18 cellular contexts compared by ENCODE assay signal in the genomic region with DNA sequence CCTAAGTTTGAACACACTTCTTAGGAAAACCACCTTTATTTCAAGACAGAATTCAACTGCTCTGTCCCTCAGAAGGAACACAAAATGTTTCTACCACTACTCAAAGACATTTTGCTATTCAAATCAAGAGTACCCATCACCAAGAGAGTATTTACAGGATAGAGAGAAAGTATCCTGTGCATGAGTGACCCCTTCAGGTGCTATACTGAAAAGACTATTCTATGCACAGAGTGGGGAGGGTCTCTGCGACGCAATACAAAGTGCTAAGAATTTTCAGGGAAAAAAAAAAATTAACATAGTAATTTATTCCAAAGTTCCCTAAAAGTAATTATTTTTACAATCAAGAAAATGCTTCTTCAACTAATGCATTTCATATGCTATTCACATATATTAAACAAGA.
DNase-seq lines count a peak whose midpoint lies in the region; ATAC-seq and TF ChIP-seq lines count a peak whose summit lies in the region.
"Had no signal": no experiment of that assay in that cellular context is flagged by ENCODE, and none has a peak within 500 bp of the region (broad histone marks: within the 10 kb centered on the region; RNA-seq: fewer than 3 reads in every experiment).

No MANE protein-coding gene starts in this region.

- no peak overlapping the region for H3K18ac ChIP-seq in H9 (ENCODE audit: insufficient read length, low read depth, low read length)

- no CpG with 5 or more reads among the region's 2 CpGs for WGBS in H9 (ENCODE audit: extremely low coverage, insufficient read length, low lambda C conversion rate)

- no peaks in the 10 kb centered on the region; the same call in 1 of the 2 replicates for H3K4me1 ChIP-seq in H9 (ENCODE audit: insufficient read depth, low read length)
- no peaks in the 10 kb centered on the region for H3K4me1 ChIP-seq in foreskin keratinocyte
- no peaks in the 10 kb centered on the region for H3K4me1 ChIP-seq in ascending aorta
- H3K4me1 ChIP-seq: body of pancreas, right atrium auricular region had no signal

- H4K91ac ChIP-seq in H9 (ENCODE audit: insufficient read length, low read depth, low read length): no peak overlapping the region

- H3K4me3 ChIP-seq in ascending aorta: no peak overlapping the region
- H3K4me3 ChIP-seq: body of pancreas, right atrium auricular region had no signal

- H2BK5ac ChIP-seq in H9 (ENCODE audit: insufficient read length, low read length): no peak overlapping the region

- no peaks in the 10 kb centered on the region for H3K9me3 Mint-ChIP-seq in H9
- H3K9me3 Mint-ChIP-seq: T-helper 1 cell treated with Interleukin-12 subunit alpha and Interleukin-12 subunit beta and Interleukin-4 antibody, amounts not matched to agents 30 μg/mL and 1 μg/mL, for 36 hours had no signal

- no peak overlapping the region for H3K14ac ChIP-seq in H9 (ENCODE audit: insufficient read depth, low read length)

- no peak overlapping the region for H2BK15ac ChIP-seq in H9 (ENCODE audit: low read depth, low read length)

- H3K36me3 Mint-ChIP-seq in H9 (ENCODE audit: insufficient read depth in 1 of 3, low read depth in 3 of 3): no peaks in the 10 kb centered on the region

- H4K8ac ChIP-seq in H9 (replicated peaks; ENCODE audit: insufficient read length, low read depth, low read length): no peak overlapping the region

- H3K27ac ChIP-seq in H9 (ENCODE audit: insufficient read length, low read depth, low read length) (no peak overlapping the region), foreskin keratinocyte (no peak overlapping the region), ascending aorta (no peak overlapping the region)
- H3K27ac ChIP-seq: body of pancreas, right atrium auricular region had no signal

- H3K9me3 ChIP-seq in H9 (ENCODE audit: control insufficient read depth, low read depth, low read length): no peaks in the 10 kb centered on the region
- no peaks in the 10 kb centered on the region for H3K9me3 ChIP-seq in ascending aorta
- H3K9me3 ChIP-seq: body of pancreas, right atrium auricular region had no signal

- H3K27me3 ChIP-seq in H9 (ENCODE audit: insufficient read depth, low read length) (no peaks in the 10 kb centered on the region), foreskin keratinocyte (no peaks in the 10 kb centered on the region), ascending aorta (no peaks in the 10 kb centered on the region)
- H3K27me3 ChIP-seq: body of pancreas, right atrium auricular region had no signal

- DNase-seq in A172 (ENCODE audit: low spot score): peak; percentile 23
- no peak for DNase-seq in H9
- DNase-seq in OCI-M1 (lab: John Stamatoyannopoulos, UW): peak; percentile 18
- no peak for DNase-seq in foreskin keratinocyte
- no peak for DNase-seq in activated CD8-positive, alpha-beta memory T cell treated with anti-CD3 and anti-CD28 coated beads for 24 hours
- no peak for DNase-seq in activated effector memory CD4-positive, alpha-beta T cell treated with anti-CD3 and anti-CD28 coated beads, Interleukin-2, amount 50 U/mL, for 16 hours
- DNase-seq in GM10248 (ENCODE audit: extremely low spot score): no peak
- no peak for DNase-seq in ascending aorta (ENCODE audit: low spot score in 2 of 2)
- DNase-seq: activated CD4-positive, alpha-beta T cell treated with anti-CD3 and anti-CD28 coated beads, Interleukin-2, amount 50 U/mL, for 48 hours; body of pancreas; DMS79 treated with DMSO at 0.1 percent for 48 hours; effector memory CD4-positive, alpha-beta T cell; NCI-H2171 treated with DMSO at 0.1 percent for 48 hours; stimulated activated CD4-positive, alpha-beta T cell treated with anti-CD3 and anti-CD28 coated beads, Interleukin-2, amount 100 ng/mL, for 48 hours; trophoblast cell had no signal

- H3K4ac ChIP-seq in H9 (ENCODE audit: low read depth, low read length): no peak overlapping the region

- no peak overlapping the region for H2AFZ ChIP-seq in H9 (ENCODE audit: low read length)

- no peaks in the 10 kb centered on the region for H3K23me2 ChIP-seq in H9 (ENCODE audit: insufficient read length, low read depth, low read length, poor library complexity, severe bottlenecking)

- H3K56ac ChIP-seq in H9 (ENCODE audit: insufficient read length, low read depth, low read length): no peak overlapping the region

- TF ChIP-seq CTCF in H9 (conservative IDR thresholded peaks at IDR 0.05) (peak; percentile 75), foreskin keratinocyte (conservative IDR thresholded peaks at IDR 0.05) (peak; percentile 56), GM10248 (IDR thresholded peaks at IDR 0.05; ENCODE audit: control extremely low read depth, extremely low read depth, low read depth, missing control alignments) (no peak), ascending aorta (IDR thresholded peaks at IDR 0.05) (no peak)

- no peak overlapping the region for H3T11ph ChIP-seq in H9 (ENCODE audit: low read length)

- POLR2A ChIA-PET in GM10248 (lab: Yijun Ruan, JAX): no interaction called here

- H3K4me1 Mint-ChIP-seq in H9: peaks cover 11 to 12% of the 10 kb centered on the region in 2 experiments

- no peak overlapping the region for H3K27ac Mint-ChIP-seq in H9
- H3K27ac Mint-ChIP-seq: T-helper 1 cell treated with Interleukin-12 subunit alpha and Interleukin-12 subunit beta and Interleukin-4 antibody, amounts not matched to agents 30 μg/mL and 1 μg/mL, for 36 hours had no signal

- CTCF ChIA-PET in GM10248 (lab: Yijun Ruan, JAX): interaction anchor here (1.9 kb wide), 1 partner anchor 13 kb away, joined by 5 read pairs; no protein-coding TSS in a partner anchor

- no peaks in the 10 kb centered on the region for H4K20me1 ChIP-seq in H9 (ENCODE audit: control insufficient read depth, insufficient read depth, insufficient read length)

- no peak overlapping the region for H2BK12ac ChIP-seq in H9 (ENCODE audit: insufficient read length, low read depth, low read length)

- no peak for ATAC-seq in foreskin keratinocyte
- ATAC-seq: body of pancreas, Panc1 had no signal

- intact Hi-C loops in ascending aorta (cut with DNase I): no loop called here

- H4K5ac ChIP-seq in H9 (ENCODE audit: insufficient read length, low read depth, low read length): no peak overlapping the region

- H3K36me3 ChIP-seq in ascending aorta: no peaks in the 10 kb centered on the region
- H3K36me3 ChIP-seq: right atrium auricular region had no signal

- H3K79me2 ChIP-seq in H9 (ENCODE audit: insufficient read depth, low read length): no peaks in the 10 kb centered on the region

- no peak overlapping the region for H3K4me2 ChIP-seq in H9 (ENCODE audit: insufficient read depth, insufficient read length, low read length)

- H3K79me1 ChIP-seq in H9 (ENCODE audit: insufficient read depth, low read depth, low read length, poor library complexity, severe bottlenecking): no peaks in the 10 kb centered on the region

- H3K23ac ChIP-seq in H9 (ENCODE audit: insufficient read length, low read depth, low read length): no peak overlapping the region

- H3K27me3 Mint-ChIP-seq in H9 (ENCODE audit: low read depth): peaks cover 9% of the 10 kb centered on the region

- no peak overlapping the region for H2BK120ac ChIP-seq in H9 (ENCODE audit: low read depth, low read length, poor library complexity, severe bottlenecking)

- H2BK20ac ChIP-seq in H9 (ENCODE audit: low read depth, low read length, poor library complexity, severe bottlenecking): no peak overlapping the region

- H3K9ac ChIP-seq in H9 (ENCODE audit: extremely low read depth, insufficient read length, low read length): no peak overlapping the region

- no peak overlapping the region for H2AK5ac ChIP-seq in H9 (ENCODE audit: insufficient read length, low read length)

- no peak overlapping the region for H3K4me3 Mint-ChIP-seq in H9
- H3K4me3 Mint-ChIP-seq: T-helper 1 cell treated with Interleukin-12 subunit alpha and Interleukin-12 subunit beta and Interleukin-4 antibody, amounts not matched to agents 30 μg/mL and 1 μg/mL, for 36 hours had no signal

Comparison
In these comparisons a context has a peak if more than half of its experiments do, and no peak if none do; other contexts are left out.
1. DNase-seq: peak in A172 (single experiment) and OCI-M1 (single experiment); none in H9 (single experiment), foreskin keratinocyte (0 of 2), activated CD8-positive, alpha-beta memory T cell treated with anti-CD3 and anti-CD28 coated beads for 24 hours (single experiment), activated effector memory CD4-positive, alpha-beta T cell treated with anti-CD3 and anti-CD28 coated beads, Interleukin-2, amount 50 U/mL, for 16 hours (single experiment), GM10248 (single experiment) and ascending aorta (0 of 2).
2. CTCF ChIP-seq: peak in H9 (single experiment) and foreskin keratinocyte (single experiment); none in GM10248 (single experiment) and ascending aorta (0 of 3).